ENCODE assay signal across 8 cellular contexts in the genomic region with DNA sequence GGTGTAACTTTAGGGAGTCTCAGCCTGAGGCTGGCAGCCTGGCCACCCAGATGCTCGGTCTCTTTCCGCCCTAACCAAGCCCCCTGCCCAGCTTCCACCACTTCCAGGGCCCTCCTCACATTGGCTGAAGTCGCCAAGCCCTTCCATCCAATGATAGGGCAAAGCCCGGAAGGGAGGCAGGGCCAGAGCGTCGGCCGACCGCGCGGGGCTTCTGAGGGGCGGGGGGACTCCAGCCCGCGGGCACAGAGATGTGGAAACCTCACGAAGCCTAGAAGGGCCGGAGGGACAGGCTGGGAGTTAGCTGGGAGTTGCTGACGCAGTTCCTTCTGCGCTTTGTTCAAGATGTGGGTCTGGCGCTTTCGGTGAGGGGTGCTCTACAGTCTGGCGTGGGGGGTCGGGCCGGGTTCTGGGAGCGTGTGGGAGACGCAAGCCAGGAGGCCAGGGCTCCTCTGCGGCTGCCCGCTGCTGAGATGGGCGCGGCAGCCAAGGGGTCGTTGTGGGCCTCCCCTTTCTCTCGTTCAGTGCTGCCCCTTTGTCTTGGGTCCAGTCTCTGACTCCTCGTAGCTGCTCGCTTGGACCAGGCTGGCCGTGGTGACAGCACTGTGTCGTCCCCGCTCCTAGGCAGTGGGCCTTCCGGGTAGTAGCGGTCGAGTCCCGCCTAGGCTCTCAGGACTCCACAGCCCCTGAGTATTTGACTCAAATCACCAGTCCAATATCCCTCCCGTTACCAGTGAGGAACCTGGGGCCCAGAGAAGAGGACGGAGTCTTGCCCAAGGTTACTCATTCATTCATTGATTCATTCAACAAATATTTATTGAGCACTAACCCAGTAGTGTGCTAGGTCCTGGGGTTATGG.
DNase-seq lines count a peak whose midpoint lies in the region; ATAC-seq and TF ChIP-seq lines count a peak whose summit lies in the region.

A gene (plus strand): TSS at position 319 of the 856 bp plus-strand sequence. CDS start 9,230 bp downstream, outside the sequence.

- peaks cover 3% of the 10 kb centered on the region; the same call in 1 of the 2 replicates for H3K4me1 ChIP-seq in DOHH2 (ENCODE audit: control insufficient read depth, low read length)

- TF ChIP-seq CTCF in DOHH2 (IDR thresholded peaks at IDR 0.05; ENCODE audit: low read depth, low read length, poor library complexity, severe bottlenecking) (no peak), astrocyte of the spinal cord (IDR thresholded peaks at IDR 0.05; ENCODE audit: low read depth, low read length) (no peak)

- no peaks in the 10 kb centered on the region for H3K9me2 ChIP-seq in DOHH2 (replicated peaks; ENCODE audit: control insufficient read depth, low read length)

- H3K27ac ChIP-seq in DOHH2 (ENCODE audit: low read depth, low read length): no peak within 1 kb of the TSS

- in situ Hi-C loops in astrocyte of the spinal cord (cut with HindIII; ENCODE audit: low sequenced_read_pairs): no loop called here

- H3K79me2 ChIP-seq in DOHH2 (ENCODE audit: control insufficient read depth, low read length): no peaks in the 10 kb centered on the region

- H3K4me2 ChIP-seq in DOHH2 (ENCODE audit: low read length): peak within 1 kb of the TSS; percentile 71

- no peaks in the 10 kb centered on the region for H3F3A ChIP-seq in DOHH2 (ENCODE audit: control insufficient read depth, insufficient read depth)

- H3K4me3 ChIP-seq in DOHH2 (ENCODE audit: low read length): peak within 1 kb of the TSS; percentile 74
- H3K4me3 ChIP-seq in astrocyte of the spinal cord (ENCODE audit: low read depth, low read length): peak within 1 kb of the TSS; percentile 72

- no peaks in the 10 kb centered on the region for H3K36me3 ChIP-seq in DOHH2 (ENCODE audit: control insufficient read depth, low read length)

- ATAC-seq in GM21515 (IDR thresholded peaks at IDR 0.05; ENCODE audit: unreplicated experiment) (no peak), HG02763 (IDR thresholded peaks at IDR 0.05; ENCODE audit: unreplicated experiment) (no peak)

- DNase-seq in HCEC 1CT (peak; percentile 45), NCI-H2196 (lab: John Stamatoyannopoulos, UW; ENCODE audit: unreplicated experiment) (peak; percentile 63), astrocyte of the spinal cord (ENCODE audit: low read depth, low spot score) (peak; percentile 85), hypothalamus (lab: John Stamatoyannopoulos, UW) (peak in 50 of 51 donors; percentile 25 to 82 (median 59)), pons (ENCODE audit: low spot score) (peak; percentile 69)

- H3K9me3 ChIP-seq in DOHH2 (ENCODE audit: control insufficient read depth, insufficient read depth, low read length): no peaks in the 10 kb centered on the region

- no peaks in the 10 kb centered on the region for H4K20me1 ChIP-seq in DOHH2 (ENCODE audit: control insufficient read depth, insufficient read depth, low read depth, low read length)

- H3K27me3 ChIP-seq in DOHH2 (ENCODE audit: control insufficient read depth, low read length): peaks cover 8% of the 10 kb centered on the region
